In genomic region chr3:49786357-49787181, GRCh38 we compare ENCODE assay signal across 8 cellular contexts. TPM values are rescaled to one million over a fixed set of nuclear protein-coding genes. Genes with fewer than 3 reads are reported as not detected.
DNase-seq lines count a peak whose midpoint lies in the region; ATAC-seq lines count a peak whose summit lies in the region.

Gene IP6K1 (minus strand): TSS chr3:49786542. CDS start chr3:49748040, 38,502 bp downstream.

- peak; percentile 99 for ATAC-seq in GM19043 (IDR thresholded peaks at IDR 0.05; ENCODE audit: low read depth, unreplicated experiment)
- ATAC-seq in HG03378 (IDR thresholded peaks at IDR 0.05; ENCODE audit: unreplicated experiment): peak; percentile 97

- DNase-seq in AG20443 (ENCODE audit: low spot score) (peak; percentile 100), NCI-H460 (ENCODE audit: extremely low read depth, low read depth) (peak; percentile 99), cerebellar nuclear complex (lab: John Stamatoyannopoulos, UW) (peak; percentile 99), islet precursor cell (peak; percentile 100)
- peak; percentile 99 for DNase-seq in activated CD4-positive, CD25-positive, alpha-beta regulatory T cell treated with anti-CD3 and anti-CD28 coated beads, Interleukin-2, amount 50 U/mL, for 72 hours
- DNase-seq in stimulated activated CD4-positive, alpha-beta T cell treated with anti-CD3 and anti-CD28 coated beads, Interleukin-12 subunit alpha, Interleukin-12 subunit beta, amount 100 ng/mL, for 48 hours (ENCODE audit: low read depth in 2 of 3, low spot score in 1 of 3): peak; percentile 99 to 100 (median 99)

RNA-seq across cellular contexts. Expression of gene IP6K1, which starts in this region (rescaled TPM):
- 13.3 and 13.4 TPM in 2 replicates for total RNA-seq in NCI-H460 (2014; rRNA removed; shearing (Covaris generic))
- 15.0 and 22.2 TPM in 2 replicates for polyA plus RNA-seq in NCI-H460 (2014; cell fraction: nucleus; rRNA removed)

Comparison
In these comparisons a context has a peak if more than half of its experiments do, and no peak if none do; other contexts are left out.
1. Peak in every context shown above with its lines: DNase-seq and ATAC-seq.